2 cellular contexts compared by ENCODE assay signal in the genomic region with DNA sequence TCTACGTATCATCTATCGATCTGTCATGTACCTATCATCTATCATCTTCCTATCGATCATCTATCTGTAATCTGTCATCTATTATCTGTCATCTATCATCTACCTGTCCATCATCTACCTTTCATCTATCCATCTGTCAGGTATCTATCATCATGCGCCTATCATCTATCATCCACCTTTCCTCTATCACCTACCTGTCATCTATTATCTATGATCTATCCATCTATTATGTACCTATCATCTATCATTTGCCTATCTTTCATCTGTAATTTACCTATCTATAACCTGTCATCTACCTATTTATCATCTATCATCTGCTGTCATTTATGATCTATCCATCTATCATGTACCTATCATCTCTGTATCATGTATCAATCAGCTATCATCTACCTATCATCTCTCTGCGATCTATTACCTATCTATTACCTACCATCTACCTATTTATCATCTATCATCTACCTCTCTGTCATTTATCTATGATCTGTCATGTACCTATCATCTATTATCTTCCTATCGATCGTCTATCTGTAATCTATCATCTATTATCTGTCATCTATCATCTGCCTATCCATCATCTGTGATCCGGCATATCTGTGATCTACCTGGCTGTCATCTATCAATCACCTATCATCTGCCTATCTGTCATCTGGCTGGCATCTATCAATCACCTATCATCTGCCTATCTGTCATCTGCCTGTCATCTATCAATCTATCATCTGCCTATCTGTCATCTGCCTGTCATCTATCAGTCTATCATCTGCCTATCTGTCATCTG.
TF ChIP-seq lines count a peak whose summit lies in the region.

No MANE protein-coding gene starts in this region.

TF ChIP-seq in HEK293, 187 proteins besides CTCF, POLR2A, EP300 and RAD21 (continued from another document):
- TF ChIP-seq, protein P1, sequence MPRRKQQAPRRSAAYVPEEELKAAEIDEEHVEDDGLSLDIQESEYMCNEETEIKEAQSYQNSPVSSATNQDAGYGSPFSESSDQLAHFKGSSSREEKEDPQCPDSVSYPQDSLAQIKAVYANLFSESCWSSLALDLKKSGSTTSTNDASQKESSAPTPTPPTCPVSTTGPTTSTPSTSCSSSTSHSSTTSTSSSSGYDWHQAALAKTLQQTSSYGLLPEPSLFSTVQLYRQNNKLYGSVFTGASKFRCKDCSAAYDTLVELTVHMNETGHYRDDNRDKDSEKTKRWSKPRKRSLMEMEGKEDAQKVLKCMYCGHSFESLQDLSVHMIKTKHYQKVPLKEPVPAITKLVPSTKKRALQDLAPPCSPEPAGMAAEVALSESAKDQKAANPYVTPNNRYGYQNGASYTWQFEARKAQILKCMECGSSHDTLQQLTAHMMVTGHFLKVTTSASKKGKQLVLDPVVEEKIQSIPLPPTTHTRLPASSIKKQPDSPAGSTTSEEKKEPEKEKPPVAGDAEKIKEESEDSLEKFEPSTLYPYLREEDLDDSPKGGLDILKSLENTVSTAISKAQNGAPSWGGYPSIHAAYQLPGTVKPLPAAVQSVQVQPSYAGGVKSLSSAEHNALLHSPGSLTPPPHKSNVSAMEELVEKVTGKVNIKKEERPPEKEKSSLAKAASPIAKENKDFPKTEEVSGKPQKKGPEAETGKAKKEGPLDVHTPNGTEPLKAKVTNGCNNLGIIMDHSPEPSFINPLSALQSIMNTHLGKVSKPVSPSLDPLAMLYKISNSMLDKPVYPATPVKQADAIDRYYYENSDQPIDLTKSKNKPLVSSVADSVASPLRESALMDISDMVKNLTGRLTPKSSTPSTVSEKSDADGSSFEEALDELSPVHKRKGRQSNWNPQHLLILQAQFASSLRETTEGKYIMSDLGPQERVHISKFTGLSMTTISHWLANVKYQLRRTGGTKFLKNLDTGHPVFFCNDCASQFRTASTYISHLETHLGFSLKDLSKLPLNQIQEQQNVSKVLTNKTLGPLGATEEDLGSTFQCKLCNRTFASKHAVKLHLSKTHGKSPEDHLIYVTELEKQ (tag by site-specific recombination; IDR thresholded peaks at IDR 0.05; ENCODE audit: borderline replicate concordance), result 0 out of 2 replicates have a peak, but pooled peaks have one; percentile 53
- no peak for TF ChIP-seq ZNF561 (tag by site-specific recombination; IDR thresholded peaks at IDR 0.05; ENCODE audit: borderline replicate concordance)
- TF ChIP-seq ZEB2 (tag by site-specific recombination; IDR thresholded peaks at IDR 0.05), result peak; percentile 85

TF ChIP-seq in K562, 482 proteins besides CTCF, POLR2A, EP300 and RAD21 (continued from another document and continues in another):
- TF ChIP-seq, protein P2, sequence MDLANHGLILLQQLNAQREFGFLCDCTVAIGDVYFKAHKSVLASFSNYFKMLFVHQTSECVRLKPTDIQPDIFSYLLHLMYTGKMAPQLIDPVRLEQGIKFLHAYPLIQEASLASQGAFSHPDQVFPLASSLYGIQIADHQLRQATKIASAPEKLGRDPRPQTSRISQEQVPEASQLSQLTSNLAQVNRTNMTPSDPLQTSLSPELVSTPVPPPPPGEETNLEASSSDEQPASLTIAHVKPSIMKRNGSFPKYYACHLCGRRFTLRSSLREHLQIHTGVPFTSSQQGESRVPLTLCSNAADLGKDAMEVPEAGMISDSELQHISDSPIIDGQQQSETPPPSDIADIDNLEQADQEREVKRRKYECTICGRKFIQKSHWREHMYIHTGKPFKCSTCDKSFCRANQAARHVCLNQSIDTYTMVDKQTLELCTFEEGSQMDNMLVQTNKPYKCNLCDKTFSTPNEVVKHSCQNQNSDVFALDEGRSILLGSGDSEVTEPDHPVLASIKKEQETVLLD (IDR thresholded peaks at IDR 0.05), result peak; percentile 58
- TF ChIP-seq SMARCA5 (IDR thresholded peaks at IDR 0.05) (peak; percentile 69), MEIS2 (IDR thresholded peaks at IDR 0.05; ENCODE audit: partially characterized antibody) (peak; percentile 3), ZNF174 (CRISPR knock-in tag; IDR thresholded peaks at IDR 0.05) (no peak), HDAC1 (IDR thresholded peaks at IDR 0.05) (0 out of 4 replicates have a peak, but pooled peaks of 1 of the 2 experiments have one; percentile 20), TRIM28 (IDR thresholded peaks at IDR 0.05) (0 out of 2 replicates have a peak, but pooled peaks have one; percentile 31), CREBBP (IDR thresholded peaks at IDR 0.05; ENCODE audit: low read depth, low read length) (no peak), RBM17 (IDR thresholded peaks at IDR 0.05; ENCODE audit: borderline replicate concordance, low read depth, low read length) (no peak), MTA1 (IDR thresholded peaks at IDR 0.05; ENCODE audit: borderline replicate concordance) (peak; percentile 51; the same call in 1 of the 2 replicates), ASH1L (IDR thresholded peaks at IDR 0.05; ENCODE audit: borderline replicate concordance, low read depth, partially characterized antibody) (peak; percentile 25), YBX1 (IDR thresholded peaks at IDR 0.05) (peak; percentile 3; the same call in 1 of the 2 replicates), MYBL2 (IDR thresholded peaks at IDR 0.05; ENCODE audit: low read depth) (peak; percentile 39; the same call in 1 of the 2 replicates), MYBL2 (CRISPR knock-in tag; IDR thresholded peaks at IDR 0.05; ENCODE audit: borderline replicate concordance) (no peak), NUFIP1 (IDR thresholded peaks at IDR 0.05; ENCODE audit: partially characterized antibody) (peak; percentile 58)
- TF ChIP-seq, protein P3, sequence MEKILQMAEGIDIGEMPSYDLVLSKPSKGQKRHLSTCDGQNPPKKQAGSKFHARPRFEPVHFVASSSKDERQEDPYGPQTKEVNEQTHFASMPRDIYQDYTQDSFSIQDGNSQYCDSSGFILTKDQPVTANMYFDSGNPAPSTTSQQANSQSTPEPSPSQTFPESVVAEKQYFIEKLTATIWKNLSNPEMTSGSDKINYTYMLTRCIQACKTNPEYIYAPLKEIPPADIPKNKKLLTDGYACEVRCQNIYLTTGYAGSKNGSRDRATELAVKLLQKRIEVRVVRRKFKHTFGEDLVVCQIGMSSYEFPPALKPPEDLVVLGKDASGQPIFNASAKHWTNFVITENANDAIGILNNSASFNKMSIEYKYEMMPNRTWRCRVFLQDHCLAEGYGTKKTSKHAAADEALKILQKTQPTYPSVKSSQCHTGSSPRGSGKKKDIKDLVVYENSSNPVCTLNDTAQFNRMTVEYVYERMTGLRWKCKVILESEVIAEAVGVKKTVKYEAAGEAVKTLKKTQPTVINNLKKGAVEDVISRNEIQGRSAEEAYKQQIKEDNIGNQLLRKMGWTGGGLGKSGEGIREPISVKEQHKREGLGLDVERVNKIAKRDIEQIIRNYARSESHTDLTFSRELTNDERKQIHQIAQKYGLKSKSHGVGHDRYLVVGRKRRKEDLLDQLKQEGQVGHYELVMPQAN (IDR thresholded peaks at IDR 0.05; ENCODE audit: borderline replicate concordance), result 0 out of 2 replicates have a peak, but pooled peaks have one; percentile 46
- TF ChIP-seq, protein P4, sequence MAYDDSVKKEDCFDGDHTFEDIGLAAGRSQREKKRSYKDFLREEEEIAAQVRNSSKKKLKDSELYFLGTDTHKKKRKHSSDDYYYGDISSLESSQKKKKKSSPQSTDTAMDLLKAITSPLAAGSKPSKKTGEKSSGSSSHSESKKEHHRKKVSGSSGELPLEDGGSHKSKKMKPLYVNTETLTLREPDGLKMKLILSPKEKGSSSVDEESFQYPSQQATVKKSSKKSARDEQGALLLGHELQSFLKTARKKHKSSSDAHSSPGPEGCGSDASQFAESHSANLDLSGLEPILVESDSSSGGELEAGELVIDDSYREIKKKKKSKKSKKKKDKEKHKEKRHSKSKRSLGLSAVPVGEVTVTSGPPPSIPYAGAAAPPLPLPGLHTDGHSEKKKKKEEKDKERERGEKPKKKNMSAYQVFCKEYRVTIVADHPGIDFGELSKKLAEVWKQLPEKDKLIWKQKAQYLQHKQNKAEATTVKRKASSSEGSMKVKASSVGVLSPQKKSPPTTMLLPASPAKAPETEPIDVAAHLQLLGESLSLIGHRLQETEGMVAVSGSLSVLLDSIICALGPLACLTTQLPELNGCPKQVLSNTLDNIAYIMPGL (CRISPR knock-in tag; IDR thresholded peaks at IDR 0.05), result no peak
- TF ChIP-seq, protein P5, sequence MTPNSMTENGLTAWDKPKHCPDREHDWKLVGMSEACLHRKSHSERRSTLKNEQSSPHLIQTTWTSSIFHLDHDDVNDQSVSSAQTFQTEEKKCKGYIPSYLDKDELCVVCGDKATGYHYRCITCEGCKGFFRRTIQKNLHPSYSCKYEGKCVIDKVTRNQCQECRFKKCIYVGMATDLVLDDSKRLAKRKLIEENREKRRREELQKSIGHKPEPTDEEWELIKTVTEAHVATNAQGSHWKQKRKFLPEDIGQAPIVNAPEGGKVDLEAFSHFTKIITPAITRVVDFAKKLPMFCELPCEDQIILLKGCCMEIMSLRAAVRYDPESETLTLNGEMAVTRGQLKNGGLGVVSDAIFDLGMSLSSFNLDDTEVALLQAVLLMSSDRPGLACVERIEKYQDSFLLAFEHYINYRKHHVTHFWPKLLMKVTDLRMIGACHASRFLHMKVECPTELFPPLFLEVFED (CRISPR knock-in tag; conservative IDR thresholded peaks at IDR 0.05), result 0 out of 2 replicates have a peak, but pooled peaks have one; percentile 17
- TF ChIP-seq, protein P6, sequence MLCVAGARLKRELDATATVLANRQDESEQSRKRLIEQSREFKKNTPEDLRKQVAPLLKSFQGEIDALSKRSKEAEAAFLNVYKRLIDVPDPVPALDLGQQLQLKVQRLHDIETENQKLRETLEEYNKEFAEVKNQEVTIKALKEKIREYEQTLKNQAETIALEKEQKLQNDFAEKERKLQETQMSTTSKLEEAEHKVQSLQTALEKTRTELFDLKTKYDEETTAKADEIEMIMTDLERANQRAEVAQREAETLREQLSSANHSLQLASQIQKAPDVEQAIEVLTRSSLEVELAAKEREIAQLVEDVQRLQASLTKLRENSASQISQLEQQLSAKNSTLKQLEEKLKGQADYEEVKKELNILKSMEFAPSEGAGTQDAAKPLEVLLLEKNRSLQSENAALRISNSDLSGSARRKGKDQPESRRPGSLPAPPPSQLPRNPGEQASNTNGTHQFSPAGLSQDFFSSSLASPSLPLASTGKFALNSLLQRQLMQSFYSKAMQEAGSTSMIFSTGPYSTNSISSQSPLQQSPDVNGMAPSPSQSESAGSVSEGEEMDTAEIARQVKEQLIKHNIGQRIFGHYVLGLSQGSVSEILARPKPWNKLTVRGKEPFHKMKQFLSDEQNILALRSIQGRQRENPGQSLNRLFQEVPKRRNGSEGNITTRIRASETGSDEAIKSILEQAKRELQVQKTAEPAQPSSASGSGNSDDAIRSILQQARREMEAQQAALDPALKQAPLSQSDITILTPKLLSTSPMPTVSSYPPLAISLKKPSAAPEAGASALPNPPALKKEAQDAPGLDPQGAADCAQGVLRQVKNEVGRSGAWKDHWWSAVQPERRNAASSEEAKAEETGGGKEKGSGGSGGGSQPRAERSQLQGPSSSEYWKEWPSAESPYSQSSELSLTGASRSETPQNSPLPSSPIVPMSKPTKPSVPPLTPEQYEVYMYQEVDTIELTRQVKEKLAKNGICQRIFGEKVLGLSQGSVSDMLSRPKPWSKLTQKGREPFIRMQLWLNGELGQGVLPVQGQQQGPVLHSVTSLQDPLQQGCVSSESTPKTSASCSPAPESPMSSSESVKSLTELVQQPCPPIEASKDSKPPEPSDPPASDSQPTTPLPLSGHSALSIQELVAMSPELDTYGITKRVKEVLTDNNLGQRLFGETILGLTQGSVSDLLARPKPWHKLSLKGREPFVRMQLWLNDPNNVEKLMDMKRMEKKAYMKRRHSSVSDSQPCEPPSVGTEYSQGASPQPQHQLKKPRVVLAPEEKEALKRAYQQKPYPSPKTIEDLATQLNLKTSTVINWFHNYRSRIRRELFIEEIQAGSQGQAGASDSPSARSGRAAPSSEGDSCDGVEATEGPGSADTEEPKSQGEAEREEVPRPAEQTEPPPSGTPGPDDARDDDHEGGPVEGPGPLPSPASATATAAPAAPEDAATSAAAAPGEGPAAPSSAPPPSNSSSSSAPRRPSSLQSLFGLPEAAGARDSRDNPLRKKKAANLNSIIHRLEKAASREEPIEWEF (CRISPR knock-in tag; IDR thresholded peaks at IDR 0.05), result peak; percentile 92
- TF ChIP-seq, protein P7, sequence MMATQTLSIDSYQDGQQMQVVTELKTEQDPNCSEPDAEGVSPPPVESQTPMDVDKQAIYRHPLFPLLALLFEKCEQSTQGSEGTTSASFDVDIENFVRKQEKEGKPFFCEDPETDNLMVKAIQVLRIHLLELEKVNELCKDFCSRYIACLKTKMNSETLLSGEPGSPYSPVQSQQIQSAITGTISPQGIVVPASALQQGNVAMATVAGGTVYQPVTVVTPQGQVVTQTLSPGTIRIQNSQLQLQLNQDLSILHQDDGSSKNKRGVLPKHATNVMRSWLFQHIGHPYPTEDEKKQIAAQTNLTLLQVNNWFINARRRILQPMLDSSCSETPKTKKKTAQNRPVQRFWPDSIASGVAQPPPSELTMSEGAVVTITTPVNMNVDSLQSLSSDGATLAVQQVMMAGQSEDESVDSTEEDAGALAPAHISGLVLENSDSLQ (IDR thresholded peaks at IDR 0.05), result peak; percentile 23; the same call in 1 of the 2 replicates
- TF ChIP-seq, protein P8, sequence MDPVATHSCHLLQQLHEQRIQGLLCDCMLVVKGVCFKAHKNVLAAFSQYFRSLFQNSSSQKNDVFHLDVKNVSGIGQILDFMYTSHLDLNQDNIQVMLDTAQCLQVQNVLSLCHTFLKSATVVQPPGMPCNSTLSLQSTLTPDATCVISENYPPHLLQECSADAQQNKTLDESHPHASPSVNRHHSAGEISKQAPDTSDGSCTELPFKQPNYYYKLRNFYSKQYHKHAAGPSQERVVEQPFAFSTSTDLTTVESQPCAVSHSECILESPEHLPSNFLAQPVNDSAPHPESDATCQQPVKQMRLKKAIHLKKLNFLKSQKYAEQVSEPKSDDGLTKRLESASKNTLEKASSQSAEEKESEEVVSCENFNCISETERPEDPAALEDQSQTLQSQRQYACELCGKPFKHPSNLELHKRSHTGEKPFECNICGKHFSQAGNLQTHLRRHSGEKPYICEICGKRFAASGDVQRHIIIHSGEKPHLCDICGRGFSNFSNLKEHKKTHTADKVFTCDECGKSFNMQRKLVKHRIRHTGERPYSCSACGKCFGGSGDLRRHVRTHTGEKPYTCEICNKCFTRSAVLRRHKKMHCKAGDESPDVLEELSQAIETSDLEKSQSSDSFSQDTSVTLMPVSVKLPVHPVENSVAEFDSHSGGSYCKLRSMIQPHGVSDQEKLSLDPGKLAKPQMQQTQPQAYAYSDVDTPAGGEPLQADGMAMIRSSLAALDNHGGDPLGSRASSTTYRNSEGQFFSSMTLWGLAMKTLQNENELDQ (CRISPR knock-in tag; IDR thresholded peaks at IDR 0.05; ENCODE audit: borderline replicate concordance), result no peak
